Comparison of ENCODE assay signal across 9 cellular contexts in genomic region chr3:49686769-49687418, GRCh38. TPM values are rescaled to one million over a fixed set of nuclear protein-coding genes. Genes with fewer than 3 reads are reported as not detected.
DNase-seq lines count a peak whose midpoint lies in the region; ATAC-seq and TF ChIP-seq lines count a peak whose summit lies in the region.
"Not testable (repeated sequence)": the region's sequence is repeated elsewhere in the genome, so short reads cannot be mapped to it uniquely, and the experiment has no call there.
"Had no signal": no experiment of that assay in that cellular context is flagged by ENCODE, and none has a peak within 500 bp of the region (broad histone marks: within the 10 kb centered on the region; RNA-seq: fewer than 3 reads in every experiment).

No MANE protein-coding gene starts in this region.

- peak overlapping the region; percentile 54 for H4K91ac ChIP-seq in trophoblast cell (ENCODE audit: low read depth, low read length)

- not testable (repeated sequence) for TF ChIP-seq CTCF in BJ (IDR thresholded peaks at IDR 0.05; ENCODE audit: insufficient read depth, low read depth, low read length); Peyer's patch (IDR thresholded peaks at IDR 0.05); brain microvascular endothelial cell (IDR thresholded peaks at IDR 0.05; ENCODE audit: low read depth, low read length, missing control alignments); fibroblast of the aortic adventitia (IDR thresholded peaks at IDR 0.05; ENCODE audit: insufficient read depth, low read length)

- peaks cover 44% of the 10 kb centered on the region for H3K4me1 Mint-ChIP-seq in stimulated activated memory B cell treated with anti-CD40 and anti-IgM and Interleukin-4, amounts not matched to agents 10 μg/mL and 1 μg/mL and 100 μg/mL, for 72 hours

- H4K8ac ChIP-seq in trophoblast cell (ENCODE audit: low read depth, low read length) = peak overlapping the region; percentile 92

- H2BK120ac ChIP-seq in trophoblast cell (ENCODE audit: insufficient read depth, low read length, poor library complexity) = peak overlapping the region; percentile 35

- H3K4me3 ChIP-seq in BJ (ENCODE audit: low read depth, low read length) = peak overlapping the region; percentile 6; the same call in 1 of the 2 replicates
- peak overlapping the region; percentile 18 to 57 (median 43) for H3K4me3 ChIP-seq in Peyer's patch
- peak overlapping the region; percentile 41 for H3K4me3 ChIP-seq in brain microvascular endothelial cell (ENCODE audit: low read depth, low read length)
- peak overlapping the region; percentile 13 for H3K4me3 ChIP-seq in fibroblast of the aortic adventitia (ENCODE audit: low read depth, low read length)
- H3K4me3 ChIP-seq in trophoblast cell (ENCODE audit: low read depth, low read length) = peak overlapping the region; percentile 68

- peak overlapping the region; percentile 91 for H3K4me2 ChIP-seq in trophoblast cell (ENCODE audit: low read length)

- POLR2A ChIA-PET in BJ (lab: Charles Lee) = not testable (repeated sequence)

- not testable (repeated sequence) for H3K27me3 ChIP-seq in BJ (ENCODE audit: control insufficient read depth, insufficient read depth, low read length); Peyer's patch; brain microvascular endothelial cell (replicated peaks); trophoblast cell (ENCODE audit: insufficient read depth, low read length)

- CTCF ChIA-PET in BJ (lab: Yijun Ruan, JAX) = not testable (repeated sequence)

- H2AK5ac ChIP-seq in trophoblast cell (ENCODE audit: low read length) = not testable (repeated sequence)

- H2BK5ac ChIP-seq in trophoblast cell (ENCODE audit: low read depth, low read length, poor library complexity) = peak overlapping the region; percentile 17

- peak; percentile 22 for ATAC-seq in stimulated activated memory B cell treated with anti-CD40 and anti-IgM and Interleukin-4, amounts not matched to agents 10 μg/mL and 1 μg/mL and 100 μg/mL, for 72 hours

- H3K9ac ChIP-seq in trophoblast cell (ENCODE audit: low read length) = peak overlapping the region; percentile 69

- peak overlapping the region in 2 of 4 donors; percentile 35 to 60 for H3K27ac ChIP-seq in Peyer's patch
- not testable (repeated sequence) for H3K27ac ChIP-seq in brain microvascular endothelial cell; trophoblast cell (ENCODE audit: low read depth, low read length)

- in situ Hi-C loops in brain microvascular endothelial cell (cut with HindIII; ENCODE audit: low pct_ligation_motif_present, low sequenced_read_pairs) = not testable (repeated sequence)

- not testable (repeated sequence) for H3K27me3 Mint-ChIP-seq in stimulated activated memory B cell treated with anti-CD40 and anti-IgM and Interleukin-4, amounts not matched to agents 10 μg/mL and 1 μg/mL and 100 μg/mL, for 72 hours

- not testable (repeated sequence) for H3K4ac ChIP-seq in trophoblast cell (ENCODE audit: low read depth, low read length)

- H3K36me3 ChIP-seq in BJ (ENCODE audit: control insufficient read depth, insufficient read depth, low read length) (peaks cover 15% of the 10 kb centered on the region), Peyer's patch (peaks cover 0 to 25% (median 0%) of the 10 kb centered on the region in 3 donors), brain microvascular endothelial cell (replicated peaks) (peaks cover 18% of the 10 kb centered on the region), trophoblast cell (ENCODE audit: control insufficient read depth in 1 of 2, insufficient read depth in 2 of 2, low read length in 2 of 2) (peaks cover 25 to 26% of the 10 kb centered on the region in 2 experiments)

- WGBS in trophoblast cell (ENCODE audit: extremely low coverage, insufficient coverage, insufficient read length) = no CpG with 5 or more reads among the region's 43 CpGs

- not testable (repeated sequence) for H3K9me3 Mint-ChIP-seq in stimulated activated memory B cell treated with anti-CD40 and anti-IgM and Interleukin-4, amounts not matched to agents 10 μg/mL and 1 μg/mL and 100 μg/mL, for 72 hours

- H3K79me2 ChIP-seq in trophoblast cell (ENCODE audit: control insufficient read depth, insufficient read depth, low read length, poor library complexity) = not testable (repeated sequence)

- not testable (repeated sequence) for H3K27ac Mint-ChIP-seq in stimulated activated memory B cell treated with anti-CD40 and anti-IgM and Interleukin-4, amounts not matched to agents 10 μg/mL and 1 μg/mL and 100 μg/mL, for 72 hours

- H3K36me3 Mint-ChIP-seq in stimulated activated memory B cell treated with anti-CD40 and anti-IgM and Interleukin-4, amounts not matched to agents 10 μg/mL and 1 μg/mL and 100 μg/mL, for 72 hours = peaks cover 34% of the 10 kb centered on the region

- peak overlapping the region; percentile 65 for H4K12ac ChIP-seq in trophoblast cell (ENCODE audit: low read depth, low read length)

- peak overlapping the region; percentile 61 for H2AFZ ChIP-seq in trophoblast cell (ENCODE audit: insufficient read depth, low read length, poor library complexity)

- peak overlapping the region; percentile 81 for H3K14ac ChIP-seq in trophoblast cell (ENCODE audit: low read length)

- DNase-seq in BJ (ENCODE audit: low read depth) = not testable (repeated sequence)
- DNase-seq in Peyer's patch (peak; percentile 51 to 91 (median 88)), brain microvascular endothelial cell (peak; percentile 44), fibroblast of the aortic adventitia (ENCODE audit: low read depth) (peak; percentile 23), left kidney (ENCODE audit: low read depth, low spot score) (peak; percentile 95), trophoblast cell (peak; percentile 84 to 90)
- peak; percentile 78 for DNase-seq in activated CD8-positive, alpha-beta memory T cell treated with anti-CD3 and anti-CD28 coated beads, Interleukin-2, amount 50 U/mL, for 48 hours

- peak overlapping the region; percentile 52 for H3K18ac ChIP-seq in trophoblast cell (ENCODE audit: low read length)

- H3K79me1 ChIP-seq in trophoblast cell (ENCODE audit: low read length) = not testable (repeated sequence)

- peak overlapping the region; percentile 46 for H3K4me3 Mint-ChIP-seq in stimulated activated memory B cell treated with anti-CD40 and anti-IgM and Interleukin-4, amounts not matched to agents 10 μg/mL and 1 μg/mL and 100 μg/mL, for 72 hours

- not testable (repeated sequence) for H3K23ac ChIP-seq in trophoblast cell (ENCODE audit: low read length)

- peak overlapping the region; percentile 56 for H2BK12ac ChIP-seq in trophoblast cell (ENCODE audit: low read length)

- H3K9me3 ChIP-seq in Peyer's patch; trophoblast cell (ENCODE audit: insufficient read depth, low read depth, low read length): not testable (repeated sequence)

- not testable (repeated sequence) for TF ChIP-seq POLR2A in Peyer's patch (IDR thresholded peaks at IDR 0.05)

- H3K4me1 ChIP-seq in Peyer's patch (peaks cover 0 to 41% (median 7%) of the 10 kb centered on the region in 4 donors), trophoblast cell (ENCODE audit: control insufficient read depth in 1 of 2, insufficient read depth in 2 of 2, low read length in 2 of 2) (peaks cover 3 to 18% of the 10 kb centered on the region in 2 experiments)

RNA-seq across cellular contexts. Expression of gene MST1, which starts 2.4 kb away (rescaled TPM):
- 5.5 and 10.7 TPM in 2 replicates for polyA plus RNA-seq in BJ (2011; rRNA removed)
- 1.0 and 5.0 TPM in 2 replicates for polyA minus RNA-seq in BJ (2011; rRNA and poly(A)+ RNA removed)
- total RNA-seq in Peyer's patch (100 to 1,000 TPM in 2 of 4 donors, 10 to 100 TPM in 2; 52.0 to 156 (median 93.3) TPM), fibroblast of the aortic adventitia (ENCODE audit: low replicate concordance) (2.9 and 4.7 TPM in 2 replicates)
- polyA plus RNA-seq in trophoblast cell (2013) = 14.1 and 16.4 TPM in 2 replicates

RNA-seq across cellular contexts. Expression of gene RNF123, which starts 2.5 kb away (rescaled TPM):
- polyA plus RNA-seq in BJ (2011; rRNA removed) = 28.8 and 61.2 TPM in 2 replicates
- polyA minus RNA-seq in BJ (2011; rRNA and poly(A)+ RNA removed) = 32.6 and 50.6 TPM in 2 replicates
- total RNA-seq in Peyer's patch (100 to 1,000 TPM in 1 of 4 donors, 10 to 100 TPM in 3; 74.3 to 101 (median 84.3) TPM), fibroblast of the aortic adventitia (ENCODE audit: low replicate concordance) (19.4 and 22.7 TPM in 2 replicates)
- polyA plus RNA-seq in trophoblast cell (2013) = 23.4 and 24.3 TPM in 2 replicates

RNA-seq across cellular contexts. Expression of gene APEH, which starts 12.7 kb away (rescaled TPM):
- 105 and 165 TPM in 2 replicates for polyA plus RNA-seq in BJ (2011; rRNA removed)
- polyA minus RNA-seq in BJ (2011; rRNA and poly(A)+ RNA removed) = 137 and 228 TPM in 2 replicates
- total RNA-seq in Peyer's patch (100 to 1,000 TPM in 3 of 4 donors, 10 to 100 TPM in 1; 99.0 to 170 (median 119) TPM), fibroblast of the aortic adventitia (ENCODE audit: low replicate concordance) (41.1 and 87.7 TPM in 2 replicates)
- polyA plus RNA-seq in trophoblast cell (2013) = 54.4 and 54.8 TPM in 2 replicates

RNA-seq across cellular contexts. Expression of gene AMIGO3, which starts 32.6 kb away (rescaled TPM):
- polyA plus RNA-seq in BJ (2011; rRNA removed) = not detected in 2 replicates
- polyA minus RNA-seq in BJ (2011; rRNA and poly(A)+ RNA removed) = 0.26 TPM in 1 of 2 replicates, not detected in the other
- 1 to 10 TPM; 1.2 to 3.5 (median 2.9) TPM for total RNA-seq in Peyer's patch
- 0.27 and 0.65 TPM in 2 replicates for total RNA-seq in fibroblast of the aortic adventitia (ENCODE audit: low replicate concordance)
- 4.6 and 4.9 TPM in 2 replicates for polyA plus RNA-seq in trophoblast cell (2013)
- total RNA-seq: ureter had no signal

RNA-seq across cellular contexts. Expression of gene GMPPB, which starts 36.9 kb away (rescaled TPM):
- polyA plus RNA-seq in BJ (2011; rRNA removed) = 19.0 and 30.0 TPM in 2 replicates
- polyA minus RNA-seq in BJ (2011; rRNA and poly(A)+ RNA removed) = 15.3 and 23.1 TPM in 2 replicates
- total RNA-seq in Peyer's patch = 10 to 100 TPM; 35.4 to 46.4 (median 40.7) TPM
- 14.3 and 31.0 TPM in 2 replicates for total RNA-seq in fibroblast of the aortic adventitia (ENCODE audit: low replicate concordance)
- 39.9 and 42.9 TPM in 2 replicates for polyA plus RNA-seq in trophoblast cell (2013)

Comparison
In these comparisons a context has a peak if more than half of its experiments do, and no peak if none do; other contexts are left out.
1. H3K4me3 ChIP-seq: peak in every context shown above with its lines; median percentile 68 in trophoblast cell; 43 in Peyer's patch; 41 in brain microvascular endothelial cell; 13 in fibroblast of the aortic adventitia; 6 in BJ.